Comparison of ENCODE assay signal across 14 cellular contexts in the genomic region with DNA sequence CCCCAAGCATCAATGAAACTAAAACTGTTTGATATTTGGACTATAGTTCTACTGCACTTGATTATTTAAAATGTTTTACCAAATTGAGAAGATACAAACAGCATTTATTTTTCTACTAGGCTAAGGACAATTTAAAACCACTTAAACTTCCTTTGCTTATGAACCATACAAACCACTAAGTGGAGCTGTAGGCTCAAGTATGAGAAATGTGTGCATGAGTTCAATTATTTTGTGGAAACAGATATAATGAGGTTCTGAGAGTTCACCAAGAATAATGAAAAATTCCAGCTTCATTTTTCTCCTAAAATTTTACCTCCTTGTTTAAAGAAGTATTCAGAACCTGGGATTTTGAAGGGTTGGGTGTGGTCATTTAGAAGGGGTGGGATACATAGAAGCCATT.
DNase-seq lines count a peak whose midpoint lies in the region; ATAC-seq, FAIRE-seq and TF ChIP-seq lines count a peak whose summit lies in the region.
"Had no signal": no experiment of that assay in that cellular context is flagged by ENCODE, and none has a peak within 500 bp of the region (broad histone marks: within the 10 kb centered on the region; RNA-seq: fewer than 3 reads in every experiment).

No MANE protein-coding gene starts in this region.

- no peaks in the 10 kb centered on the region for H3K36me3 Mint-ChIP-seq in MCF 10A (ENCODE audit: insufficient read depth, unreplicated experiment)
- no peaks in the 10 kb centered on the region for H3K36me3 Mint-ChIP-seq in activated CD4-positive, alpha-beta memory T cell treated with anti-CD3 and anti-CD28 coated beads, Interleukin-2, amount 10 ng/mL, durations not matched to agents 7 days and 5 days (ENCODE audit: low read depth)
- H3K36me3 Mint-ChIP-seq: immature natural killer cell had no signal

- in situ Hi-C loops in transverse colon (cut with MboI; ENCODE audit: low pct_ligation_motif_present in 1 of 4, low pct_unique_long_range_greater_than_20kb in 1 of 4, low sequenced_read_pairs in 3 of 4), result no loop called here

- no peak overlapping the region for H3K9ac ChIP-seq in keratinocyte (ENCODE audit: control insufficient read depth, extremely low read depth, insufficient read depth, low read length)

- dilution Hi-C loops in keratinocyte (cut with MboI; ENCODE audit: extremely low pct_ligation_motif_present, low sequenced_read_pairs), result no loop called here

- intact Hi-C loops in MCF 10A (cut with micrococcal nuclease), result loop anchor here (1.0 to 10.0 kb wide), 3 partner anchors 65 to 422 kb away; no protein-coding TSS in a partner anchor
- intact Hi-C loops in breast epithelium (cut with DNase I; ENCODE audit: low total_unique reads), result no loop called here
- intact Hi-C loops in transverse colon (cut with DNase I; ENCODE audit: low total_unique reads), result no loop called here

- TF ChIP-seq CTCF in MCF 10A (IDR thresholded peaks at IDR 0.05; ENCODE audit: unreplicated experiment) (peak; percentile 40), breast epithelium (IDR thresholded peaks at IDR 0.05) (no peak), keratinocyte (optimal IDR thresholded peaks at IDR 0.05 in 1 of 3, IDR thresholded peaks at IDR 0.05 in 1 of 3, conservative IDR thresholded peaks at IDR 0.05 in 1 of 3; ENCODE audit: extremely low read depth in 1 of 3, insufficient read depth in 2 of 3, low read length in 3 of 3) (peak in 2 of 3 experiments; percentile 18 to 20), transverse colon (IDR thresholded peaks at IDR 0.05) (peak in 3 of 5 experiments; percentile 13 to 26 (median 24))

- no peaks in the 10 kb centered on the region for H3K79me2 ChIP-seq in keratinocyte (ENCODE audit: control insufficient read depth, insufficient read depth, low read length)

- BruUV-seq in MCF 10A (replicated peaks; lab: Mats Ljungman, UMichigan), result no TSS peak

- FAIRE-seq in keratinocyte (lab: Jason Lieb, UNC), result no peak
- FAIRE-seq: endometrium had no signal

- H3K27ac Mint-ChIP-seq in MCF 10A (ENCODE audit: low read depth, unreplicated experiment), result no peak overlapping the region
- H3K27ac Mint-ChIP-seq in activated CD4-positive, alpha-beta memory T cell treated with anti-CD3 and anti-CD28 coated beads, Interleukin-2, amount 10 ng/mL, durations not matched to agents 7 days and 5 days, result no peak overlapping the region
- H3K27ac Mint-ChIP-seq: immature natural killer cell had no signal

- H3K9me3 Mint-ChIP-seq in MCF 10A (ENCODE audit: unreplicated experiment), result no peaks in the 10 kb centered on the region
- peaks cover 2% of the 10 kb centered on the region for H3K9me3 Mint-ChIP-seq in activated CD4-positive, alpha-beta memory T cell treated with anti-CD3 and anti-CD28 coated beads, Interleukin-2, amount 10 ng/mL, durations not matched to agents 7 days and 5 days

- no peak for TF ChIP-seq EP300 in transverse colon (IDR thresholded peaks at IDR 0.05; ENCODE audit: low read depth)

- peaks cover 0 to 16% of the 10 kb centered on the region in 2 donors for H3K27me3 ChIP-seq in breast epithelium
- no peaks in the 10 kb centered on the region for H3K27me3 ChIP-seq in keratinocyte (ENCODE audit: control insufficient read depth, extremely low read depth, insufficient read depth, low read length)
- H3K27me3 ChIP-seq in transverse colon, result no peaks in the 10 kb centered on the region
- H3K27me3 ChIP-seq: right atrium auricular region had no signal

- CTCF ChIA-PET in MCF 10A (lab: Yijun Ruan, JAX), result interaction anchor here (0.6 to 2.0 kb wide), 6 partner anchors 9 to 436 kb away, joined by 3 to 11 read pairs (median 4); no protein-coding TSS in a partner anchor
- CTCF ChIA-PET in activated CD4-positive, alpha-beta memory T cell treated with anti-CD3 and anti-CD28 coated beads, Interleukin-2, amount 10 ng/mL, durations not matched to agents 7 days and 5 days (lab: Charles Lee), result no interaction called here

- H3K27me3 Mint-ChIP-seq in MCF 10A (ENCODE audit: insufficient read depth, unreplicated experiment), result peaks cover 65% of the 10 kb centered on the region
- no peaks in the 10 kb centered on the region for H3K27me3 Mint-ChIP-seq in activated CD4-positive, alpha-beta memory T cell treated with anti-CD3 and anti-CD28 coated beads, Interleukin-2, amount 10 ng/mL, durations not matched to agents 7 days and 5 days

- H3K9me1 ChIP-seq in keratinocyte (ENCODE audit: control insufficient read depth, extremely low read depth, insufficient read depth, low read length), result no peaks in the 10 kb centered on the region

- no peaks in the 10 kb centered on the region for H4K20me1 ChIP-seq in keratinocyte (ENCODE audit: control insufficient read depth, extremely low read depth, insufficient read depth, low read length)

- H3K4me3 Mint-ChIP-seq in MCF 10A (ENCODE audit: unreplicated experiment), result no peak overlapping the region
- H3K4me3 Mint-ChIP-seq in activated CD4-positive, alpha-beta memory T cell treated with anti-CD3 and anti-CD28 coated beads, Interleukin-2, amount 10 ng/mL, durations not matched to agents 7 days and 5 days, result no peak overlapping the region
- H3K4me3 Mint-ChIP-seq: immature natural killer cell had no signal

- H3K4me2 ChIP-seq in keratinocyte (ENCODE audit: control insufficient read depth, extremely low read depth, insufficient read depth, low read depth, low read length), result no peak overlapping the region

- no peaks in the 10 kb centered on the region for H3K36me3 ChIP-seq in breast epithelium
- H3K36me3 ChIP-seq in keratinocyte (ENCODE audit: control insufficient read depth in 2 of 2, extremely low read depth in 1 of 2, insufficient read depth in 2 of 2, low read length in 2 of 2), result no peaks in the 10 kb centered on the region
- no peaks in the 10 kb centered on the region for H3K36me3 ChIP-seq in transverse colon
- H3K36me3 ChIP-seq: right atrium auricular region had no signal

- no peak for TF ChIP-seq POLR2A in breast epithelium (IDR thresholded peaks at IDR 0.05)
- no peak for TF ChIP-seq POLR2A in transverse colon (IDR thresholded peaks at IDR 0.05)

- no peak for ATAC-seq in HG02870 (IDR thresholded peaks at IDR 0.05; ENCODE audit: unreplicated experiment)

- no peak overlapping the region for H2AFZ ChIP-seq in keratinocyte (ENCODE audit: control insufficient read depth, low read length)

- peaks cover 11% of the 10 kb centered on the region for H3K4me1 Mint-ChIP-seq in MCF 10A (ENCODE audit: insufficient read depth, unreplicated experiment)
- no peaks in the 10 kb centered on the region for H3K4me1 Mint-ChIP-seq in activated CD4-positive, alpha-beta memory T cell treated with anti-CD3 and anti-CD28 coated beads, Interleukin-2, amount 10 ng/mL, durations not matched to agents 7 days and 5 days
- H3K4me1 Mint-ChIP-seq: immature natural killer cell had no signal

- no peaks in the 10 kb centered on the region for H3K9me3 ChIP-seq in breast epithelium
- no peaks in the 10 kb centered on the region for H3K9me3 ChIP-seq in keratinocyte (ENCODE audit: control insufficient read depth, low read depth, low read length)
- no peaks in the 10 kb centered on the region for H3K9me3 ChIP-seq in transverse colon
- H3K9me3 ChIP-seq: right atrium auricular region had no signal

- H3K27ac ChIP-seq in breast epithelium (no peak overlapping the region), keratinocyte (ENCODE audit: control insufficient read depth, insufficient read depth, low read length) (no peak overlapping the region), transverse colon (no peak overlapping the region)
- H3K27ac ChIP-seq: right atrium auricular region had no signal

- H3K4me1 ChIP-seq in breast epithelium (no peaks in the 10 kb centered on the region), keratinocyte (ENCODE audit: control insufficient read depth, extremely low read depth, insufficient read depth, low read length) (no peaks in the 10 kb centered on the region), transverse colon (no peaks in the 10 kb centered on the region)
- H3K4me1 ChIP-seq: right atrium auricular region had no signal

- DNase-seq in MCF 10A (ENCODE audit: unreplicated experiment) (peak; percentile 48), breast epithelium (ENCODE audit: low spot score in 2 of 2) (no peak), amniotic epithelial cell (ENCODE audit: low read depth) (peak; percentile 15), keratinocyte (ENCODE audit: low read depth, low spot score) (no peak), transverse colon (no peak), NOMO-1 treated with DMSO at 0.1 percent for 48 hours (lab: John Stamatoyannopoulos, UW; ENCODE audit: unreplicated experiment) (no peak)
- no peak for DNase-seq in activated CD4-positive, alpha-beta memory T cell treated with anti-CD3 and anti-CD28 coated beads, Interleukin-2, amount 10 ng/mL, durations not matched to agents 7 days and 5 days
- DNase-seq: activated naive CD4-positive, alpha-beta T cell treated with Interleukin-2 at 50 U/mL for 16 hours; immature natural killer cell; NCI-H2171; SHP77 had no signal

- H3K4me3 ChIP-seq in breast epithelium (no peak overlapping the region), keratinocyte (ENCODE audit: control insufficient read depth in 2 of 3, extremely low read depth in 1 of 3, insufficient read depth in 2 of 3, low read depth in 1 of 3, low read length in 3 of 3) (no peak overlapping the region), transverse colon (no peak overlapping the region)
- H3K4me3 ChIP-seq: right atrium auricular region had no signal

- POLR2A ChIA-PET in MCF 10A (lab: Yijun Ruan, JAX), result no interaction called here
- POLR2A ChIA-PET in activated CD4-positive, alpha-beta memory T cell treated with anti-CD3 and anti-CD28 coated beads, Interleukin-2, amount 10 ng/mL, durations not matched to agents 7 days and 5 days (lab: Charles Lee), result no interaction called here

Comparison
In these comparisons a context has a peak if more than half of its experiments do, and no peak if none do; other contexts are left out.
1. DNase-seq: peak in MCF 10A (single experiment) and amniotic epithelial cell (single experiment); none in breast epithelium (0 of 2), keratinocyte (single experiment), transverse colon (single experiment), activated CD4-positive, alpha-beta memory T cell treated with anti-CD3 and anti-CD28 coated beads, Interleukin-2, amount 10 ng/mL, durations not matched to agents 7 days and 5 days (single experiment) and NOMO-1 treated with DMSO at 0.1 percent for 48 hours (single experiment).
2. CTCF ChIP-seq: peak in MCF 10A (single experiment), keratinocyte (2 of 3) and transverse colon (3 of 5); none in breast epithelium (0 of 3).